ENCODE assay signal across 8 cellular contexts in the genomic region with DNA sequence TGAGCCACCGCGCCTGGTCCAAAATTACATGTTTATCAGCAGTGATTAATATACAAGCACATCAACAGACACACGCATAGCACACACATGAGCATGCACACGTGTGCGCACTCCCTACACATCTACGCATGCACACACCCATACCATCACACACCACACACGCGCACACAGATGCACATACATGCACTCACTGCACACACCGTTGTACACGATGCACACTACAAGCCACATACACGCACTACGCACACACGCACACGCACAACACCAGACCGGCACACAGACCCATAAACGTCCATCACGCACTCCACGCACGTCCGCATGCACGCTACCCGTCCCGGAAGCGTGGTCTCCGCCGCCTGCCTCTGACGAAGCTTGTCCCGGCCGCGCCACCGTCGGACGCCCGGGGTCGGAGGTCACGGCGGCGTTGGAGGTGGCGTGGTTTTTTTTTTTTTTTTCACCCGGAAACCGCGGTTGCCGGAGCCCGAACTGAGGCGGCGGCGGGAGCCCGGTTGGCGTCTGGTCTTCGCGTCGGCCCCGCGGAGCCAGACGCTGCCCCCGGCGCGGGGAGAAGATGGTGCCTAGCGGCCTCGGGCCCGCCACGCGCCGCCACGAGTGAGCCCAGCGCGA. TPM values are rescaled to one million over a fixed set of nuclear protein-coding genes. Genes with fewer than 3 reads are reported as not detected.
DNase-seq lines count a peak whose midpoint lies in the region; ATAC-seq and TF ChIP-seq lines count a peak whose summit lies in the region.

Gene TMEM248 (plus strand): TSS at position 457 of the 627 bp plus-strand sequence. CDS start 20,641 bp downstream, outside the sequence.

- H3K27me3 ChIP-seq in DND-41 (ENCODE audit: insufficient read depth, low read length, poor library complexity): no peaks in the 10 kb centered on the region
- H3K27me3 ChIP-seq in Karpas-422 (ENCODE audit: low read length): no peaks in the 10 kb centered on the region
- H3K27me3 ChIP-seq in fibroblast of lung (ENCODE audit: control insufficient read depth, insufficient read depth, low read length): no peaks in the 10 kb centered on the region

- H3K4me1 ChIP-seq in DND-41 (ENCODE audit: insufficient read depth, low read length) (peaks cover 38% of the 10 kb centered on the region), Karpas-422 (ENCODE audit: low read length) (peaks cover 20% of the 10 kb centered on the region), fibroblast of lung (ENCODE audit: control insufficient read depth, extremely low read depth, insufficient read depth, low read length) (peaks cover 4% of the 10 kb centered on the region)

- peak; percentile 89 for ATAC-seq in DND-41 (ENCODE audit: insufficient read depth, low read depth)
- ATAC-seq in GM21786 (IDR thresholded peaks at IDR 0.05; ENCODE audit: unreplicated experiment): peak; percentile 82
- peak; percentile 87 for ATAC-seq in naive thymus-derived CD8-positive, alpha-beta T cell
- peak; percentile 88 to 92 for ATAC-seq in stimulated activated naive B cell treated with anti-CD40 and anti-IgM and Interleukin-4, amounts not matched to agents 10 μg/mL and 1 μg/mL and 100 μg/mL, for 72 hours (replicated peaks)

- peak within 1 kb of the TSS; percentile 92 for H3K27ac ChIP-seq in DND-41 (ENCODE audit: low read length)
- H3K27ac ChIP-seq in Karpas-422 (ENCODE audit: low read length): peak within 1 kb of the TSS; percentile 85
- H3K27ac ChIP-seq in fibroblast of lung (ENCODE audit: insufficient read depth, low read length): peak within 1 kb of the TSS; percentile 83

- H3K36me3 ChIP-seq in DND-41 (ENCODE audit: insufficient read depth, low read length): peaks cover 14% of the 10 kb centered on the region
- peaks cover 9% of the 10 kb centered on the region; the same call in 1 of the 2 replicates for H3K36me3 ChIP-seq in Karpas-422 (ENCODE audit: insufficient read depth, low read length)
- H3K36me3 ChIP-seq in fibroblast of lung (ENCODE audit: control insufficient read depth, insufficient read depth, low read length): peaks cover 2% of the 10 kb centered on the region

- POLR2A ChIA-PET in naive thymus-derived CD8-positive, alpha-beta T cell (lab: Charles Lee): interaction anchor here (0.6 to 3.6 kb wide), 21 partner anchors 9 to 1171 kb away, joined by 3 to 50 read pairs (median 4); partner anchors contain the start of genes RABGEF1, SBDS and TYW1

- H3K4me3 Mint-ChIP-seq in activated T-helper 2 cell treated with anti-CD3 and anti-CD28 coated beads, Interferon-gamma antibody, Interleukin-2, Interleukin-4, amounts not matched to agents 10 μg/mL and 5 μg/mL and 100 μg/mL, durations not matched to agents 14 hours and 24 hours and 36 hours (ENCODE audit: low read depth): peak within 1 kb of the TSS; percentile 94
- peak within 1 kb of the TSS; percentile 86 to 100 (median 98) for H3K4me3 Mint-ChIP-seq in naive thymus-derived CD8-positive, alpha-beta T cell
- peak within 1 kb of the TSS; percentile 94 to 97 for H3K4me3 Mint-ChIP-seq in stimulated activated naive B cell treated with anti-CD40 and anti-IgM and Interleukin-4, amounts not matched to agents 10 μg/mL and 1 μg/mL and 100 μg/mL, for 72 hours

- H3K9ac ChIP-seq in DND-41 (ENCODE audit: low read depth, low read length): peak within 1 kb of the TSS; percentile 86
- peak within 1 kb of the TSS; percentile 100 for H3K9ac ChIP-seq in Karpas-422 (ENCODE audit: low read length)
- H3K9ac ChIP-seq in fibroblast of lung (ENCODE audit: insufficient read depth, low read length): peak within 1 kb of the TSS; percentile 83

- H2AFZ ChIP-seq in DND-41 (ENCODE audit: low read depth, low read length) (peak within 1 kb of the TSS; percentile 96), Karpas-422 (ENCODE audit: low read length) (peak within 1 kb of the TSS; percentile 21; the same call in 1 of the 2 replicates), fibroblast of lung (ENCODE audit: low read length) (peak within 1 kb of the TSS; percentile 100)

- peaks cover 64% of the 10 kb centered on the region for H3K79me2 ChIP-seq in DND-41 (ENCODE audit: insufficient read depth, low read length)
- peaks cover 53% of the 10 kb centered on the region for H3K79me2 ChIP-seq in Karpas-422 (ENCODE audit: low read length)
- peaks cover 44% of the 10 kb centered on the region for H3K79me2 ChIP-seq in fibroblast of lung (ENCODE audit: control insufficient read depth, insufficient read depth, low read length)

- H3K4me2 ChIP-seq in DND-41 (ENCODE audit: insufficient read depth, low read length): peak within 1 kb of the TSS; percentile 82
- peak within 1 kb of the TSS; percentile 71 for H3K4me2 ChIP-seq in Karpas-422 (ENCODE audit: low read depth, low read length, poor library complexity, severe bottlenecking)
- peak within 1 kb of the TSS; percentile 100 for H3K4me2 ChIP-seq in fibroblast of lung (ENCODE audit: extremely low read depth, insufficient read depth, low read length)

- H3K9me3 Mint-ChIP-seq in activated T-helper 2 cell treated with anti-CD3 and anti-CD28 coated beads, Interferon-gamma antibody, Interleukin-2, Interleukin-4, amounts not matched to agents 10 μg/mL and 5 μg/mL and 100 μg/mL, durations not matched to agents 14 hours and 24 hours and 36 hours: no peaks in the 10 kb centered on the region
- H3K9me3 Mint-ChIP-seq in naive thymus-derived CD8-positive, alpha-beta T cell: no peaks in the 10 kb centered on the region
- H3K9me3 Mint-ChIP-seq in stimulated activated naive B cell treated with anti-CD40 and anti-IgM and Interleukin-4, amounts not matched to agents 10 μg/mL and 1 μg/mL and 100 μg/mL, for 72 hours: no peaks in the 10 kb centered on the region

- no peaks in the 10 kb centered on the region for H3K9me3 ChIP-seq in DND-41 (ENCODE audit: insufficient read depth, low read length, severe bottlenecking)
- H3K9me3 ChIP-seq in Karpas-422 (ENCODE audit: low read length): no peaks in the 10 kb centered on the region
- H3K9me3 ChIP-seq in fibroblast of lung (ENCODE audit: control insufficient read depth, insufficient read depth, low read depth, low read length): no peaks in the 10 kb centered on the region

- no peaks in the 10 kb centered on the region for H3K27me3 Mint-ChIP-seq in activated T-helper 2 cell treated with anti-CD3 and anti-CD28 coated beads, Interferon-gamma antibody, Interleukin-2, Interleukin-4, amounts not matched to agents 10 μg/mL and 5 μg/mL and 100 μg/mL, durations not matched to agents 14 hours and 24 hours and 36 hours (ENCODE audit: low read depth)
- H3K27me3 Mint-ChIP-seq in naive thymus-derived CD8-positive, alpha-beta T cell: peaks cover 0 to 3% (median 0%) of the 10 kb centered on the region in 5 donors
- H3K27me3 Mint-ChIP-seq in stimulated activated naive B cell treated with anti-CD40 and anti-IgM and Interleukin-4, amounts not matched to agents 10 μg/mL and 1 μg/mL and 100 μg/mL, for 72 hours: no peaks in the 10 kb centered on the region

- TF ChIP-seq CTCF in DND-41 (IDR thresholded peaks at IDR 0.05; ENCODE audit: borderline replicate concordance, extremely low read depth, low read length, poor library complexity, severe bottlenecking) (no peak), fibroblast of lung (conservative IDR thresholded peaks at IDR 0.05 in 1 of 2, IDR thresholded peaks at IDR 0.05 in 1 of 2; ENCODE audit: low read depth in 1 of 2, low read length in 2 of 2) (no peak)

- H3K4me1 Mint-ChIP-seq in activated T-helper 2 cell treated with anti-CD3 and anti-CD28 coated beads, Interferon-gamma antibody, Interleukin-2, Interleukin-4, amounts not matched to agents 10 μg/mL and 5 μg/mL and 100 μg/mL, durations not matched to agents 14 hours and 24 hours and 36 hours (ENCODE audit: low read depth): peaks cover 23% of the 10 kb centered on the region
- peaks cover 15 to 47% (median 41%) of the 10 kb centered on the region in 4 donors for H3K4me1 Mint-ChIP-seq in naive thymus-derived CD8-positive, alpha-beta T cell
- H3K4me1 Mint-ChIP-seq in stimulated activated naive B cell treated with anti-CD40 and anti-IgM and Interleukin-4, amounts not matched to agents 10 μg/mL and 1 μg/mL and 100 μg/mL, for 72 hours: peaks cover 12 to 31% of the 10 kb centered on the region in 2 donors

- H3K36me3 Mint-ChIP-seq in activated T-helper 2 cell treated with anti-CD3 and anti-CD28 coated beads, Interferon-gamma antibody, Interleukin-2, Interleukin-4, amounts not matched to agents 10 μg/mL and 5 μg/mL and 100 μg/mL, durations not matched to agents 14 hours and 24 hours and 36 hours (ENCODE audit: low read depth): peaks cover 26% of the 10 kb centered on the region
- H3K36me3 Mint-ChIP-seq in naive thymus-derived CD8-positive, alpha-beta T cell: peaks cover 0 to 8% (median 3%) of the 10 kb centered on the region in 3 donors
- peaks cover 10 to 13% of the 10 kb centered on the region in 2 donors for H3K36me3 Mint-ChIP-seq in stimulated activated naive B cell treated with anti-CD40 and anti-IgM and Interleukin-4, amounts not matched to agents 10 μg/mL and 1 μg/mL and 100 μg/mL, for 72 hours

- peak; percentile 92 for DNase-seq in DND-41
- peak; percentile 98 for DNase-seq in Karpas-422
- peak; percentile 98 for DNase-seq in RPMI8226
- DNase-seq in activated T-helper 2 cell treated with anti-CD3 and anti-CD28 coated beads, Interferon-gamma antibody, Interleukin-2, Interleukin-4, amounts not matched to agents 10 μg/mL and 5 μg/mL and 100 μg/mL, durations not matched to agents 14 hours and 24 hours and 36 hours (ENCODE audit: low spot score): peak; percentile 90
- DNase-seq in fibroblast of lung (ENCODE audit: low read depth in 2 of 2): peak; percentile 83 to 86
- DNase-seq in naive thymus-derived CD8-positive, alpha-beta T cell: peak; percentile 83 to 96 (median 92)
- peak; percentile 92 for DNase-seq in stimulated activated naive B cell treated with anti-CD40 and anti-IgM and Interleukin-4, amounts not matched to agents 10 μg/mL and 1 μg/mL and 100 μg/mL, for 72 hours

- H4K20me1 ChIP-seq in DND-41 (ENCODE audit: insufficient read depth, low read length) (peaks cover 14% of the 10 kb centered on the region; the same call in 1 of the 2 replicates), Karpas-422 (ENCODE audit: insufficient read depth, low read depth, low read length) (peaks cover 11% of the 10 kb centered on the region), fibroblast of lung (ENCODE audit: control insufficient read depth, extremely low read depth, insufficient read depth, low read length) (no peaks in the 10 kb centered on the region)

- peak within 1 kb of the TSS; percentile 83 to 95 for H3K4me3 ChIP-seq in DND-41 (ENCODE audit: low read depth in 1 of 2, low read length in 2 of 2)
- peak within 1 kb of the TSS; percentile 100 for H3K4me3 ChIP-seq in Karpas-422 (ENCODE audit: low read length)
- peak within 1 kb of the TSS; percentile 70 to 99 (median 88) for H3K4me3 ChIP-seq in fibroblast of lung (replicated peaks in 1 of 4; ENCODE audit: control extremely low read depth in 1 of 4, insufficient read depth in 1 of 4, low read depth in 3 of 4, low read length in 4 of 4)

- H3K9me2 ChIP-seq in Karpas-422 (replicated peaks; ENCODE audit: insufficient read depth, low read length): no peaks in the 10 kb centered on the region

- H3K27ac Mint-ChIP-seq in activated T-helper 2 cell treated with anti-CD3 and anti-CD28 coated beads, Interferon-gamma antibody, Interleukin-2, Interleukin-4, amounts not matched to agents 10 μg/mL and 5 μg/mL and 100 μg/mL, durations not matched to agents 14 hours and 24 hours and 36 hours: peak within 1 kb of the TSS; percentile 96
- H3K27ac Mint-ChIP-seq in naive thymus-derived CD8-positive, alpha-beta T cell: peak within 1 kb of the TSS; percentile 84 to 100 (median 98)
- H3K27ac Mint-ChIP-seq in stimulated activated naive B cell treated with anti-CD40 and anti-IgM and Interleukin-4, amounts not matched to agents 10 μg/mL and 1 μg/mL and 100 μg/mL, for 72 hours: peak within 1 kb of the TSS; percentile 96

- intact Hi-C loops in activated T-helper 2 cell treated with anti-CD3 and anti-CD28 coated beads, Interferon-gamma antibody, Interleukin-2, Interleukin-4, amounts not matched to agents 10 μg/mL and 5 μg/mL and 100 μg/mL, durations not matched to agents 14 hours and 24 hours and 36 hours (cut with micrococcal nuclease): loop anchor here (1.0 to 2.0 kb wide), 2 partner anchors 76 to 77 kb away; partner anchors contain the start of gene TYW1

RNA-seq across cellular contexts. Expression of gene TMEM248, which starts in this region (rescaled TPM):
- total RNA-seq in Karpas-422 (2014; rRNA removed; shearing (Covaris generic); ENCODE audit: low replicate concordance): 97.5 and 126 TPM in 2 replicates
- total RNA-seq in activated T-helper 2 cell treated with anti-CD3 and anti-CD28 coated beads, Interferon-gamma antibody, Interleukin-2, Interleukin-4, amounts not matched to agents 10 μg/mL and 5 μg/mL and 100 μg/mL, durations not matched to agents 14 hours and 24 hours and 36 hours: 82.2 and 83.6 TPM in 2 replicates
- 59.6 and 65.7 TPM in 2 replicates for total RNA-seq in fibroblast of lung
- polyA plus RNA-seq in fibroblast of lung: 162 and 220 TPM in 2 replicates
- 63.8 and 66.0 TPM in 2 replicates for polyA plus RNA-seq in fibroblast of lung (2012)
- 383 and 532 TPM in 2 replicates for polyA minus RNA-seq in fibroblast of lung (ENCODE audit: low replicate concordance)
- total RNA-seq in naive thymus-derived CD8-positive, alpha-beta T cell: 10 to 100 TPM; 92.2 to 97.1 TPM
- 100 to 1,000 TPM in 2 of 3 donors, 10 to 100 TPM in 1; 93.5 to 113 (median 103) TPM for polyA plus RNA-seq in naive thymus-derived CD8-positive, alpha-beta T cell

Comparison
In these comparisons a context has a peak if more than half of its experiments do, and no peak if none do; other contexts are left out.
1. Peak in every context shown above with its lines: DNase-seq, ATAC-seq, H3K4me3 ChIP-seq and H3K27ac ChIP-seq.
2. H2AFZ ChIP-seq: peak in every context shown above with its lines; median percentile 100 in fibroblast of lung; 96 in DND-41; 21 in Karpas-422.